ENCODE assay signal across 18 cellular contexts in the genomic region with DNA sequence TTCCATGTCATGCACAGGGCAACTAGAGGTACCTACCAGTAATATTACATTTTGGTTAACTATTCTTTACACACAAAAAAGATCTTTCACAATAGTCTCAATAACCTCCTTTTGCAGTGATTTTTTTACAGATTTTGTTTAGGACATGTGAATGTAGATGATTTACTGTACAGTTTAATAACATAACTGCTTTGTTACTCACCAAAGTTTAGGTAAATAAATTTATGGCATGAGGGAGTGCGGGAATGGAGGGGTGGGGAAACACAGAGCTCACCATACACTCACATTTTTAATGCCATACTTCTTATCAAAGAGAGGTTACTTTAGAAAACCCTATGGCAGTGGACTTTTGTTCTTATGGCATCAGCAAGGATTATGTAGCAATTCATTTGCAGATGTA.
DNase-seq lines count a peak whose midpoint lies in the region; ATAC-seq, FAIRE-seq and TF ChIP-seq lines count a peak whose summit lies in the region.
"Had no signal": no experiment of that assay in that cellular context is flagged by ENCODE, and none has a peak within 500 bp of the region (broad histone marks: within the 10 kb centered on the region; RNA-seq: fewer than 3 reads in every experiment).

No MANE protein-coding gene starts in this region.

- peak overlapping the region; percentile 29; the same call in 1 of the 2 replicates for H3K9ac ChIP-seq in SK-N-SH
- H3K9ac ChIP-seq in astrocyte (ENCODE audit: low read length), result no peak overlapping the region
- H3K9ac ChIP-seq: KMS-11 had no signal

- no peak overlapping the region for H2AFZ ChIP-seq in SK-N-SH (ENCODE audit: low read depth)
- H2AFZ ChIP-seq in astrocyte (ENCODE audit: low read depth, low read length), result no peak overlapping the region

- H3K27me3 ChIP-seq in SK-N-SH (ENCODE audit: insufficient read depth) (no peaks in the 10 kb centered on the region), astrocyte (ENCODE audit: insufficient read depth, low read length) (no peaks in the 10 kb centered on the region)
- H3K27me3 ChIP-seq: SJSA1 had no signal

- no peak for TF ChIP-seq CTCF in SK-N-SH (IDR thresholded peaks at IDR 0.05)
- TF ChIP-seq CTCF in astrocyte (IDR thresholded peaks at IDR 0.05; ENCODE audit: insufficient read depth, low read depth, low read length), result no peak
- TF ChIP-seq CTCF in fibroblast of pulmonary artery (IDR thresholded peaks at IDR 0.05; ENCODE audit: low read length, missing control alignments), result no peak
- no peak for TF ChIP-seq CTCF in lower leg skin (IDR thresholded peaks at IDR 0.05)

- TF ChIP-seq POLR2A in lower leg skin (IDR thresholded peaks at IDR 0.05) (no peak), GM12892 (IDR thresholded peaks at IDR 0.05; ENCODE audit: low read depth, low read length) (no peak)

- H3K79me2 ChIP-seq in SK-N-SH (ENCODE audit: insufficient read depth), result no peaks in the 10 kb centered on the region
- no peaks in the 10 kb centered on the region for H3K79me2 ChIP-seq in astrocyte (ENCODE audit: insufficient read depth, low read length)

- no peaks in the 10 kb centered on the region for H3K27me3 Mint-ChIP-seq in astrocyte (ENCODE audit: low read depth, unreplicated experiment)

- no peak for FAIRE-seq in astrocyte (lab: Jason Lieb, UNC)
- FAIRE-seq in GM12892 (lab: Jason Lieb, UNC), result no peak
- FAIRE-seq: G401.6 had no signal

- H3K36me3 ChIP-seq in SK-N-SH (replicated peaks in 1 of 2; ENCODE audit: control insufficient read depth in 1 of 2, insufficient read depth in 2 of 2, low read length in 1 of 2), result no peaks in the 10 kb centered on the region
- H3K36me3 ChIP-seq in astrocyte (ENCODE audit: insufficient read depth, low read length), result no peaks in the 10 kb centered on the region
- H3K36me3 ChIP-seq: SJSA1 had no signal

- no peaks in the 10 kb centered on the region for H3K4me1 Mint-ChIP-seq in astrocyte (ENCODE audit: low read depth, unreplicated experiment)

- no peak for ATAC-seq in SK-N-SH treated with all-trans-retinoic acid at 6 μM for 48 hours

- peak overlapping the region; percentile 23; the same call in 1 of the 2 replicates for H3K4me2 ChIP-seq in SK-N-SH
- H3K4me2 ChIP-seq in astrocyte (ENCODE audit: low read length), result peak overlapping the region; percentile 63
- H3K4me2 ChIP-seq: KMS-11 had no signal

- H3K4me3 Mint-ChIP-seq in astrocyte (ENCODE audit: unreplicated experiment), result no peak overlapping the region
- H3K4me3 Mint-ChIP-seq: H9 had no signal

- WGBS in SK-N-SH (ENCODE audit: low lambda C conversion rate), result 3% methylated on average over 1 of the region's 1 CpG
- 61 to 85% methylated on average over 1 of the region's 1 CpG for WGBS in lower leg skin, 2 donors

- no peak for TF ChIP-seq RAD21 in SK-N-SH (IDR thresholded peaks at IDR 0.05; ENCODE audit: low read length)

- TF ChIP-seq EP300 in SK-N-SH (IDR thresholded peaks at IDR 0.05; ENCODE audit: borderline replicate concordance in 1 of 2, low read depth in 1 of 2, low read length in 1 of 2), result no peak

- H3K27ac ChIP-seq in SK-N-SH (ENCODE audit: low read depth in 2 of 2, low read length in 1 of 2) (peak overlapping the region in 1 of 2 experiments; percentile 50; a peak in 2 of 4 replicates), astrocyte (ENCODE audit: low read depth, low read length) (no peak overlapping the region)
- H3K27ac ChIP-seq: 22Rv1, KMS-11, SJSA1 had no signal

- CTCF ChIA-PET in SK-N-SH (lab: Yijun Ruan, JAX), result no interaction called here

- no peaks in the 10 kb centered on the region for H4K20me1 ChIP-seq in SK-N-SH (ENCODE audit: insufficient read depth)
- H4K20me1 ChIP-seq in astrocyte (ENCODE audit: insufficient read depth, low read length), result no peaks in the 10 kb centered on the region

- H3K9me3 Mint-ChIP-seq in astrocyte (ENCODE audit: unreplicated experiment), result no peaks in the 10 kb centered on the region

- H3K4me1 ChIP-seq in SK-N-SH (ENCODE audit: control insufficient read depth in 1 of 2, insufficient read depth in 2 of 2, low read depth in 1 of 2, low read length in 1 of 2) (no peaks in the 10 kb centered on the region), astrocyte (ENCODE audit: insufficient read depth, low read length) (no peaks in the 10 kb centered on the region)
- H3K4me1 ChIP-seq: SJSA1 had no signal

- POLR2A ChIA-PET in SK-N-SH (lab: Yijun Ruan, JAX), result no interaction called here

- no peaks in the 10 kb centered on the region for H3K9me3 ChIP-seq in SK-N-SH
- no peaks in the 10 kb centered on the region for H3K9me3 ChIP-seq in astrocyte (ENCODE audit: insufficient read depth, low read depth, low read length)
- H3K9me3 ChIP-seq: SJSA1 had no signal

- intact Hi-C loops in lower leg skin (cut with DNase I; ENCODE audit: low total_unique reads), result no loop called here

- no peak overlapping the region for H3K4me3 ChIP-seq in SK-N-SH (ENCODE audit: low read depth in 2 of 2, low read length in 1 of 2)
- no peak overlapping the region for H3K4me3 ChIP-seq in astrocyte (ENCODE audit: insufficient read depth, low read depth, low read length)
- peak overlapping the region; percentile 14 for H3K4me3 ChIP-seq in fibroblast of pulmonary artery (replicated peaks; ENCODE audit: low read depth, low read length)
- H3K4me3 ChIP-seq in lower leg skin (ENCODE audit: low read depth, poor library complexity, severe bottlenecking), result no peak overlapping the region
- H3K4me3 ChIP-seq: SJSA1 had no signal

- H3K27ac Mint-ChIP-seq in astrocyte (ENCODE audit: unreplicated experiment), result no peak overlapping the region
- H3K27ac Mint-ChIP-seq: H9 had no signal

- H3K36me3 Mint-ChIP-seq in astrocyte (ENCODE audit: low read depth, unreplicated experiment), result no peaks in the 10 kb centered on the region

- peaks cover 7% of the 10 kb centered on the region for H3F3A ChIP-seq in SK-N-SH (replicated peaks; ENCODE audit: insufficient read depth)

- DNase-seq in SK-N-SH, result no peak
- DNase-seq in astrocyte (ENCODE audit: low read depth), result no peak
- DNase-seq in fibroblast of pulmonary artery (ENCODE audit: low read depth), result no peak
- DNase-seq in SK-N-DZ (ENCODE audit: low spot score), result no peak
- DNase-seq in lower leg skin (ENCODE audit: low spot score in 2 of 2), result no peak
- no peak for DNase-seq in NCI-H2081 treated with DMSO at 0.1 percent for 48 hours (lab: John Stamatoyannopoulos, UW)
- DNase-seq in GM12892 (ENCODE audit: insufficient read length), result no peak
- DNase-seq: DND-41, H9, NCI-H1417, NCI-H187 treated with DMSO at 0.1 percent for 48 hours, NCI-H345, NCI-H524 treated with DMSO at 0.1 percent for 48 hours had no signal

- no peaks in the 10 kb centered on the region for H3K9me2 ChIP-seq in SK-N-SH

TF ChIP-seq in SK-N-SH, 30 proteins besides CTCF, POLR2A, EP300 and RAD21 (continues in another document):
- no peak for TF ChIP-seq EZH2phosphoT487 (IDR thresholded peaks at IDR 0.05; ENCODE audit: borderline replicate concordance, low read depth)
- TF ChIP-seq, protein P1, sequence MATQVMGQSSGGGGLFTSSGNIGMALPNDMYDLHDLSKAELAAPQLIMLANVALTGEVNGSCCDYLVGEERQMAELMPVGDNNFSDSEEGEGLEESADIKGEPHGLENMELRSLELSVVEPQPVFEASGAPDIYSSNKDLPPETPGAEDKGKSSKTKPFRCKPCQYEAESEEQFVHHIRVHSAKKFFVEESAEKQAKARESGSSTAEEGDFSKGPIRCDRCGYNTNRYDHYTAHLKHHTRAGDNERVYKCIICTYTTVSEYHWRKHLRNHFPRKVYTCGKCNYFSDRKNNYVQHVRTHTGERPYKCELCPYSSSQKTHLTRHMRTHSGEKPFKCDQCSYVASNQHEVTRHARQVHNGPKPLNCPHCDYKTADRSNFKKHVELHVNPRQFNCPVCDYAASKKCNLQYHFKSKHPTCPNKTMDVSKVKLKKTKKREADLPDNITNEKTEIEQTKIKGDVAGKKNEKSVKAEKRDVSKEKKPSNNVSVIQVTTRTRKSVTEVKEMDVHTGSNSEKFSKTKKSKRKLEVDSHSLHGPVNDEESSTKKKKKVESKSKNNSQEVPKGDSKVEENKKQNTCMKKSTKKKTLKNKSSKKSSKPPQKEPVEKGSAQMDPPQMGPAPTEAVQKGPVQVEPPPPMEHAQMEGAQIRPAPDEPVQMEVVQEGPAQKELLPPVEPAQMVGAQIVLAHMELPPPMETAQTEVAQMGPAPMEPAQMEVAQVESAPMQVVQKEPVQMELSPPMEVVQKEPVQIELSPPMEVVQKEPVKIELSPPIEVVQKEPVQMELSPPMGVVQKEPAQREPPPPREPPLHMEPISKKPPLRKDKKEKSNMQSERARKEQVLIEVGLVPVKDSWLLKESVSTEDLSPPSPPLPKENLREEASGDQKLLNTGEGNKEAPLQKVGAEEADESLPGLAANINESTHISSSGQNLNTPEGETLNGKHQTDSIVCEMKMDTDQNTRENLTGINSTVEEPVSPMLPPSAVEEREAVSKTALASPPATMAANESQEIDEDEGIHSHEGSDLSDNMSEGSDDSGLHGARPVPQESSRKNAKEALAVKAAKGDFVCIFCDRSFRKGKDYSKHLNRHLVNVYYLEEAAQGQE (IDR thresholded peaks at IDR 0.05; ENCODE audit: low read depth, low read length), result no peak

TF ChIP-seq in SK-N-SH treated with all-trans-retinoic acid at 6 μM for 48 hours, 23 proteins besides CTCF, POLR2A, EP300 and RAD21 (continues in another document):
- TF ChIP-seq TCF4 (CRISPR knock-in tag; IDR thresholded peaks at IDR 0.05; ENCODE audit: borderline replicate concordance), result no peak
- TF ChIP-seq ZNF565 (CRISPR knock-in tag; conservative IDR thresholded peaks at IDR 0.05; ENCODE audit: low read depth), result no peak
- TF ChIP-seq ZNF8 (CRISPR knock-in tag; IDR thresholded peaks at IDR 0.05), result no peak
- TF ChIP-seq PPARA (CRISPR knock-in tag; IDR thresholded peaks at IDR 0.05; ENCODE audit: borderline replicate concordance), result no peak
- TF ChIP-seq ISL1 (CRISPR knock-in tag; IDR thresholded peaks at IDR 0.05), result no peak
- TF ChIP-seq CSDC2 (CRISPR knock-in tag; IDR thresholded peaks at IDR 0.05), result no peak
- TF ChIP-seq OSR1 (CRISPR knock-in tag; IDR thresholded peaks at IDR 0.05), result no peak
- TF ChIP-seq GLIS3 (CRISPR knock-in tag; IDR thresholded peaks at IDR 0.05), result no peak
- TF ChIP-seq ZNF70 (CRISPR knock-in tag; IDR thresholded peaks at IDR 0.05), result no peak
- TF ChIP-seq, protein P2, sequence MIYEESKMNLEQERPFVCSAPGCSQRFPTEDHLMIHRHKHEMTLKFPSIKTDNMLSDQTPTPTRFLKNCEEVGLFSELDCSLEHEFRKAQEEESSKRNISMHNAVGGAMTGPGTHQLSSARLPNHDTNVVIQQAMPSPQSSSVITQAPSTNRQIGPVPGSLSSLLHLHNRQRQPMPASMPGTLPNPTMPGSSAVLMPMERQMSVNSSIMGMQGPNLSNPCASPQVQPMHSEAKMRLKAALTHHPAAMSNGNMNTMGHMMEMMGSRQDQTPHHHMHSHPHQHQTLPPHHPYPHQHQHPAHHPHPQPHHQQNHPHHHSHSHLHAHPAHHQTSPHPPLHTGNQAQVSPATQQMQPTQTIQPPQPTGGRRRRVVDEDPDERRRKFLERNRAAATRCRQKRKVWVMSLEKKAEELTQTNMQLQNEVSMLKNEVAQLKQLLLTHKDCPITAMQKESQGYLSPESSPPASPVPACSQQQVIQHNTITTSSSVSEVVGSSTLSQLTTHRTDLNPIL (CRISPR knock-in tag; IDR thresholded peaks at IDR 0.05; ENCODE audit: low read depth), result no peak
